ENCODE assay signal across 12 cellular contexts in genomic region chr7:150972094-150972493, GRCh38. TPM values are rescaled to one million over a fixed set of nuclear protein-coding genes. Genes with fewer than 3 reads are reported as not detected.
DNase-seq lines count a peak whose midpoint lies in the region; ATAC-seq and TF ChIP-seq lines count a peak whose summit lies in the region.
"Had no signal": no experiment of that assay in that cellular context is flagged by ENCODE, and none has a peak within 500 bp of the region (broad histone marks: within the 10 kb centered on the region; RNA-seq: fewer than 3 reads in every experiment).

No MANE protein-coding gene starts in this region.

- peak overlapping the region; percentile 23 for H3K4me3 ChIP-seq in rectal smooth muscle tissue (ENCODE audit: low read length)

- DNase-seq in NCI-H2081 treated with DMSO at 0.1 percent for 48 hours (lab: John Stamatoyannopoulos, UW) (peak; percentile 82), left lobe of liver (ENCODE audit: low spot score) (no peak), GM20000 (ENCODE audit: low spot score) (no peak), AG08395 (ENCODE audit: low spot score) (no peak)
- DNase-seq: activated CD4-positive, alpha-beta T cell treated with anti-CD3 and anti-CD28 coated beads, Interleukin-2, amount 50 U/mL, for 48 hours; activated naive CD8-positive, alpha-beta T cell treated with anti-CD3 and anti-CD28 coated beads for 36 hours; Caco-2; effector CD8-positive, alpha-beta T cell had no signal

- peak; percentile 44 for ATAC-seq in left lobe of liver
- ATAC-seq in HG02840 (IDR thresholded peaks at IDR 0.05; ENCODE audit: low FRiP score, unreplicated experiment), result no peak
- no peak for ATAC-seq in GM21723 (IDR thresholded peaks at IDR 0.05; ENCODE audit: unreplicated experiment)

- peaks cover 4% of the 10 kb centered on the region for H3K27me3 ChIP-seq in rectal smooth muscle tissue (ENCODE audit: control insufficient read depth, insufficient read depth, low read length)

- H3K27ac Mint-ChIP-seq in brain, result peak overlapping the region; percentile 90 to 99 (median 94)
- H3K27ac Mint-ChIP-seq: activated naive CD8-positive, alpha-beta T cell treated with anti-CD3 and anti-CD28 coated beads for 36 hours had no signal

- TF ChIP-seq CTCF in brain (conservative IDR thresholded peaks at IDR 0.05) (no peak), GM20000 (IDR thresholded peaks at IDR 0.05; ENCODE audit: extremely low read depth, missing control alignments) (no peak)

- peaks cover 3% of the 10 kb centered on the region for H3K27me3 Mint-ChIP-seq in brain

- no peak overlapping the region for H3K9ac ChIP-seq in rectal smooth muscle tissue (ENCODE audit: low read length)

- H3K27ac ChIP-seq in rectal smooth muscle tissue (ENCODE audit: low read depth, low read length), result peak overlapping the region; percentile 83

- no peaks in the 10 kb centered on the region for H3K36me3 ChIP-seq in rectal smooth muscle tissue (ENCODE audit: control insufficient read depth, insufficient read depth, low read length)

- peaks cover 97% of the 10 kb centered on the region for H3K4me1 Mint-ChIP-seq in brain

- H3K36me3 Mint-ChIP-seq in brain, result peaks cover 7% of the 10 kb centered on the region
- H3K36me3 Mint-ChIP-seq: activated naive CD8-positive, alpha-beta T cell treated with anti-CD3 and anti-CD28 coated beads for 36 hours had no signal

- H3K4me3 Mint-ChIP-seq in brain, result peak overlapping the region in 3 of 5 experiments; percentile 56 to 73 (median 59)
- H3K4me3 Mint-ChIP-seq: activated naive CD8-positive, alpha-beta T cell treated with anti-CD3 and anti-CD28 coated beads for 36 hours had no signal

- H3K9me3 Mint-ChIP-seq in brain, result no peaks in the 10 kb centered on the region
- H3K9me3 Mint-ChIP-seq: activated naive CD8-positive, alpha-beta T cell treated with anti-CD3 and anti-CD28 coated beads for 36 hours had no signal

- peaks cover 78% of the 10 kb centered on the region for H3K4me1 ChIP-seq in rectal smooth muscle tissue (ENCODE audit: control insufficient read depth, insufficient read depth, low read length)

RNA-seq across cellular contexts. Expression of gene KCNH2, which starts 6.0 kb away (rescaled TPM):
- 49.2 TPM for polyA plus RNA-seq in brain (ENCODE audit: insufficient read depth, low read depth, low replicate concordance)
- total RNA-seq in left lobe of liver, result 0.28 TPM

RNA-seq across cellular contexts. Expression of gene NOS3, which starts 18.7 kb away (rescaled TPM):
- polyA plus RNA-seq in brain (ENCODE audit: insufficient read depth, low read depth, low replicate concordance), result 4.2 TPM
- 8.7 TPM for total RNA-seq in left lobe of liver

RNA-seq across cellular contexts. Expression of gene ATG9B, which starts 52.2 kb away (rescaled TPM):
- 0.24 TPM for polyA plus RNA-seq in brain (ENCODE audit: insufficient read depth, low read depth, low replicate concordance)
- not detected for total RNA-seq in left lobe of liver

RNA-seq across cellular contexts. Expression of gene ABCB8, which starts 56.2 kb away (rescaled TPM):
- 29.9 TPM for polyA plus RNA-seq in brain (ENCODE audit: insufficient read depth, low read depth, low replicate concordance)
- total RNA-seq in left lobe of liver, result 29.1 TPM
